Comparison of ENCODE assay signal across 1 cellular context in genomic region chr6:157323114-157323923, GRCh38.
TF ChIP-seq lines count a peak whose summit lies in the region.

TMEM242 (minus strand) TSS chr6:157323519; CDS start chr6:157323499, 20 bp downstream.

TF ChIP-seq in K562, 482 proteins besides CTCF, POLR2A, EP300 and RAD21 (continued from another document and continues in another):
- TF ChIP-seq PCBP2 (IDR thresholded peaks at IDR 0.05; ENCODE audit: low read depth, low read length, poor library complexity, severe bottlenecking), result no peak
- TF ChIP-seq ZNF785 (CRISPR knock-in tag; IDR thresholded peaks at IDR 0.05), result no peak
- 0 out of 2 replicates have a peak, but pooled peaks have one; percentile 40 for TF ChIP-seq SLC30A9 (CRISPR knock-in tag; IDR thresholded peaks at IDR 0.05)
- TF ChIP-seq TCF7 (IDR thresholded peaks at IDR 0.05; ENCODE audit: borderline replicate concordance), result peak; percentile 92
- TF ChIP-seq RFX1 (IDR thresholded peaks at IDR 0.05), result no peak
- TF ChIP-seq EZH2 (IDR thresholded peaks at IDR 0.05; ENCODE audit: borderline replicate concordance, low read depth, low read length), result no peak
- TF ChIP-seq ZNF655 (CRISPR knock-in tag; IDR thresholded peaks at IDR 0.05), result 0 out of 2 replicates have a peak, but pooled peaks have one; percentile 15
- peak; percentile 49 for TF ChIP-seq DPF2 (IDR thresholded peaks at IDR 0.05)
- TF ChIP-seq ZNF511 (CRISPR knock-in tag; IDR thresholded peaks at IDR 0.05), result peak; percentile 83; the same call in 1 of the 2 replicates
- TF ChIP-seq PTTG1 (tag; IDR thresholded peaks at IDR 0.05; ENCODE audit: low read depth), result no peak
- TF ChIP-seq CREB3L1 (IDR thresholded peaks at IDR 0.05; ENCODE audit: borderline replicate concordance, low read depth), result peak; percentile 82
- no peak for TF ChIP-seq YBX1 (IDR thresholded peaks at IDR 0.05)
- no peak for TF ChIP-seq ARID3B (CRISPR knock-in tag; IDR thresholded peaks at IDR 0.05; ENCODE audit: borderline replicate concordance)
- TF ChIP-seq SAP30 (IDR thresholded peaks at IDR 0.05; ENCODE audit: borderline replicate concordance, insufficient read depth, low read depth, low read length, poor library complexity, severe bottlenecking), result peak; percentile 86
- no peak for TF ChIP-seq ZNF408 (CRISPR knock-in tag; IDR thresholded peaks at IDR 0.05; ENCODE audit: low read depth)
- TF ChIP-seq NCOA2 (IDR thresholded peaks at IDR 0.05; ENCODE audit: partially characterized antibody in 2 of 2), result no peak
- TF ChIP-seq NCOA4 (IDR thresholded peaks at IDR 0.05; ENCODE audit: partially characterized antibody), result no peak
- TF ChIP-seq ELF4 (CRISPR knock-in tag; IDR thresholded peaks at IDR 0.05), result peak; percentile 60; the same call in 1 of the 2 replicates
- peak; percentile 98 for TF ChIP-seq CXXC5 (CRISPR knock-in tag; IDR thresholded peaks at IDR 0.05)
- TF ChIP-seq HBP1 (CRISPR knock-in tag; IDR thresholded peaks at IDR 0.05), result no peak
- no peak for TF ChIP-seq SNIP1 (IDR thresholded peaks at IDR 0.05; ENCODE audit: low read depth)
- no peak for TF ChIP-seq BRD9 (IDR thresholded peaks at IDR 0.05; ENCODE audit: low read depth, partially characterized antibody)
- TF ChIP-seq FOXM1 (IDR thresholded peaks at IDR 0.05; ENCODE audit: low read depth), result peak; percentile 71
- TF ChIP-seq FOXM1 (CRISPR knock-in tag; IDR thresholded peaks at IDR 0.05; ENCODE audit: low read depth), result 0 out of 2 replicates have a peak, but pooled peaks have one; percentile 77
- TF ChIP-seq HLTF (IDR thresholded peaks at IDR 0.05), result peak; percentile 75; the same call in 1 of the 2 replicates
- TF ChIP-seq CBFA2T3 (IDR thresholded peaks at IDR 0.05), result peak; percentile 35; the same call in 1 of the 2 replicates
- peak; percentile 71 for TF ChIP-seq MECOM (CRISPR knock-in tag; IDR thresholded peaks at IDR 0.05)
- no peak for TF ChIP-seq SPI1 (IDR thresholded peaks at IDR 0.05; ENCODE audit: borderline replicate concordance, low read depth, low read length)
- TF ChIP-seq KDM5B (IDR thresholded peaks at IDR 0.05; ENCODE audit: insufficient replicate concordance, low read depth, low read length), result peak; percentile 99
- TF ChIP-seq MAZ (CRISPR knock-in tag; conservative IDR thresholded peaks at IDR 0.05 in 1 of 2, IDR thresholded peaks at IDR 0.05 in 1 of 2), result peak; percentile 94 to 98
- TF ChIP-seq STAT5B (CRISPR knock-in tag; IDR thresholded peaks at IDR 0.05), result no peak
- peak; percentile 45; the same call in 1 of the 2 replicates for TF ChIP-seq MTA1 (IDR thresholded peaks at IDR 0.05; ENCODE audit: borderline replicate concordance)
- peak; percentile 18; the same call in 1 of the 2 replicates for TF ChIP-seq PHTF2 (CRISPR knock-in tag; IDR thresholded peaks at IDR 0.05)
- TF ChIP-seq ZNF324 (CRISPR knock-in tag; IDR thresholded peaks at IDR 0.05), result 0 out of 2 replicates have a peak, but pooled peaks have one; percentile 22
- peak; percentile 48 for TF ChIP-seq KLF1 (tag; IDR thresholded peaks at IDR 0.05)
- peak; percentile 43; the same call in 1 of the 2 replicates for TF ChIP-seq PYGO2 (tag; IDR thresholded peaks at IDR 0.05)
- no peak for TF ChIP-seq EWSR1 (IDR thresholded peaks at IDR 0.05; ENCODE audit: borderline replicate concordance, low read depth, partially characterized antibody)
- peak; percentile 91 for TF ChIP-seq SETDB1 (IDR thresholded peaks at IDR 0.05; ENCODE audit: low read length)
- TF ChIP-seq NRF1 (conservative IDR thresholded peaks at IDR 0.05 in 1 of 2, IDR thresholded peaks at IDR 0.05 in 1 of 2), result peak; percentile 18 to 37; a peak in 2 of 4 replicates
- peak; percentile 75 for TF ChIP-seq GATAD2A (IDR thresholded peaks at IDR 0.05)
- TF ChIP-seq ZNF766 (CRISPR knock-in tag; conservative IDR thresholded peaks at IDR 0.05), result peak; percentile 87
- TF ChIP-seq CTCFL (IDR thresholded peaks at IDR 0.05; ENCODE audit: borderline replicate concordance, insufficient read depth, low read depth, low read length, poor library complexity, severe bottlenecking), result peak; percentile 28
- TF ChIP-seq KDM1A (IDR thresholded peaks at IDR 0.05), result peak in 1 of 2 experiments; percentile 46; a peak in 1 of 4 replicates
- peak; percentile 87; the same call in 1 of the 2 replicates for TF ChIP-seq THAP7 (CRISPR knock-in tag; IDR thresholded peaks at IDR 0.05)
- TF ChIP-seq PPARD (CRISPR knock-in tag; IDR thresholded peaks at IDR 0.05), result no peak
- peak; percentile 49 for TF ChIP-seq OTX1 (CRISPR knock-in tag; IDR thresholded peaks at IDR 0.05)
- TF ChIP-seq CEBPB (tag; IDR thresholded peaks at IDR 0.05), result peak; percentile 28; the same call in 1 of the 2 replicates
- TF ChIP-seq ZNF12 (CRISPR knock-in tag; IDR thresholded peaks at IDR 0.05), result peak; percentile 87; the same call in 1 of the 2 replicates
- peak; percentile 71; a peak in 2 of 4 replicates for TF ChIP-seq ETV6 (IDR thresholded peaks at IDR 0.05; ENCODE audit: borderline replicate concordance in 1 of 2, low read depth in 2 of 2, low read length in 1 of 2)
- TF ChIP-seq ETV6 (CRISPR knock-in tag; IDR thresholded peaks at IDR 0.05; ENCODE audit: borderline replicate concordance), result peak; percentile 81; the same call in 1 of the 2 replicates
- peak; percentile 77 for TF ChIP-seq JUND (IDR thresholded peaks at IDR 0.05; ENCODE audit: borderline replicate concordance, low read depth, low read length)
- no peak; the same call in 1 of the 3 replicates for TF ChIP-seq JUND (tag; IDR thresholded peaks at IDR 0.05; ENCODE audit: borderline replicate concordance, low read depth, low read length)
- TF ChIP-seq ZNF175 (CRISPR knock-in tag; IDR thresholded peaks at IDR 0.05; ENCODE audit: low read depth), result peak; percentile 83; the same call in 1 of the 2 replicates
- TF ChIP-seq TAF7 (tag; IDR thresholded peaks at IDR 0.05), result peak; percentile 99
- TF ChIP-seq ZNF592 (IDR thresholded peaks at IDR 0.05), result peak; percentile 49
- TF ChIP-seq CHD2 (IDR thresholded peaks at IDR 0.05; ENCODE audit: low read depth, low read length), result peak; percentile 64
- TF ChIP-seq TEAD4 (IDR thresholded peaks at IDR 0.05; ENCODE audit: low read length), result peak; percentile 63
- no peak for TF ChIP-seq TEAD4 (CRISPR knock-in tag; IDR thresholded peaks at IDR 0.05; ENCODE audit: borderline replicate concordance)
- peak in 1 of 2 experiments; percentile 84; a peak in 3 of 4 replicates for TF ChIP-seq ARNT (IDR thresholded peaks at IDR 0.05)
- TF ChIP-seq FOXA3 (CRISPR knock-in tag; conservative IDR thresholded peaks at IDR 0.05 in 1 of 2, IDR thresholded peaks at IDR 0.05 in 1 of 2), result 0 out of 4 replicates have a peak, but pooled peaks of 1 of the 2 experiments have one; percentile 20
- no peak for TF ChIP-seq ATF4 (CRISPR knock-in tag; IDR thresholded peaks at IDR 0.05)
